In genomic region chr2:86782748-86783147, GRCh38 we compare ENCODE assay signal across 30 cellular contexts. TPM values are rescaled to one million over a fixed set of nuclear protein-coding genes. Genes with fewer than 3 reads are reported as not detected.
"Had no signal": no experiment of that assay in that cellular context is flagged by ENCODE, and none has a peak within 500 bp of the region (broad histone marks: within the 10 kb centered on the region; RNA-seq: fewer than 3 reads in every experiment).

No MANE protein-coding gene starts in this region.

- H3K4me3 Mint-ChIP-seq: activated naive CD4-positive, alpha-beta T cell treated with anti-CD3 and anti-CD28 coated beads, Interleukin-2, amount 50 U/mL, for 24 hours; activated T-cell treated with anti-CD3 and anti-CD28 coated beads, Interleukin-2, amount 50 U/mL, for 4 hours; activated T-helper 17 cell treated with anti-CD3 and anti-CD28 coated beads, Interleukin-2, amount 50 U/mL, for 72 hours; brain; mesothelial cell of epicardium; stimulated activated memory B cell treated with anti-CD40 and anti-IgM and Interleukin-4, amounts not matched to agents 10 μg/mL and 1 μg/mL and 100 μg/mL, for 72 hours; T-helper 1 cell treated with Interleukin-12 subunit alpha and Interleukin-12 subunit beta and Interleukin-4 antibody, amounts not matched to agents 30 μg/mL and 1 μg/mL, for 36 hours had no signal

- H3K27ac ChIP-seq: ascending aorta, cardiac muscle cell, coronary artery, dorsolateral prefrontal cortex, gastrocnemius medialis, pancreas, prostate gland, skin epidermis, stomach, tibial artery, VCaP had no signal

- H3K36me3 ChIP-seq: ascending aorta, cardiac muscle cell, gastrocnemius medialis, pancreas, prostate gland, stomach, tibial artery had no signal

- H3K4me1 Mint-ChIP-seq: activated naive CD4-positive, alpha-beta T cell treated with anti-CD3 and anti-CD28 coated beads, Interleukin-2, amount 50 U/mL, for 24 hours; mesothelial cell of epicardium had no signal

- H3K27ac Mint-ChIP-seq: activated naive CD4-positive, alpha-beta T cell treated with anti-CD3 and anti-CD28 coated beads, Interleukin-2, amount 50 U/mL, for 24 hours; activated T-helper 17 cell treated with anti-CD3 and anti-CD28 coated beads, Interleukin-2, amount 50 U/mL, for 72 hours; brain; mesothelial cell of epicardium; T-helper 1 cell treated with Interleukin-12 subunit alpha and Interleukin-12 subunit beta and Interleukin-4 antibody, amounts not matched to agents 30 μg/mL and 1 μg/mL, for 36 hours had no signal

- H3K27me3 Mint-ChIP-seq: stimulated activated memory B cell treated with anti-CD40 and anti-IgM and Interleukin-4, amounts not matched to agents 10 μg/mL and 1 μg/mL and 100 μg/mL, for 72 hours had no signal

- H3K27me3 ChIP-seq: ascending aorta, dorsolateral prefrontal cortex, pancreas had no signal

- H3K4me1 ChIP-seq: ascending aorta, gastrocnemius medialis, pancreas, prostate gland had no signal

- DNase-seq: activated CD4-positive, alpha-beta T cell treated with anti-CD3 and anti-CD28 coated beads for 4 hours; activated CD4-positive, alpha-beta T cell treated with anti-CD3 and anti-CD28 coated beads, Interleukin-2, amount 50 U/mL, for 4 hours; activated CD8-positive, alpha-beta memory T cell treated with anti-CD3 and anti-CD28 coated beads, Interleukin-2, amount 50 U/mL, for 4 hours; activated T-cell treated with anti-CD3 and anti-CD28 coated beads, Interleukin-2, amount 50 U/mL, for 4 hours; dorsolateral prefrontal cortex; effector memory CD4-positive, alpha-beta T cell; erythroblast; gastrocnemius medialis; glutamatergic neuron; left ventricle myocardium superior; naive B cell; pancreas; retina; stimulated activated CD4-positive, alpha-beta T cell treated with anti-CD3 and anti-CD28 coated beads, Interleukin-4, amount 100 ng/mL, for 24 hours; stomach; T-helper 9 cell; tibial artery had no signal

- H3K9me3 Mint-ChIP-seq: activated naive CD4-positive, alpha-beta T cell treated with anti-CD3 and anti-CD28 coated beads, Interleukin-2, amount 50 U/mL, for 24 hours; activated T-cell treated with anti-CD3 and anti-CD28 coated beads, Interleukin-2, amount 50 U/mL, for 4 hours; activated T-helper 17 cell treated with anti-CD3 and anti-CD28 coated beads, Interleukin-2, amount 50 U/mL, for 72 hours; mesothelial cell of epicardium; naive B cell; stimulated activated memory B cell treated with anti-CD40 and anti-IgM and Interleukin-4, amounts not matched to agents 10 μg/mL and 1 μg/mL and 100 μg/mL, for 72 hours; T-helper 1 cell treated with Interleukin-12 subunit alpha and Interleukin-12 subunit beta and Interleukin-4 antibody, amounts not matched to agents 30 μg/mL and 1 μg/mL, for 36 hours had no signal

- H3K36me3 Mint-ChIP-seq: activated naive CD4-positive, alpha-beta T cell treated with anti-CD3 and anti-CD28 coated beads, Interleukin-2, amount 50 U/mL, for 24 hours; brain; mesothelial cell of epicardium; naive B cell; stimulated activated memory B cell treated with anti-CD40 and anti-IgM and Interleukin-4, amounts not matched to agents 10 μg/mL and 1 μg/mL and 100 μg/mL, for 72 hours had no signal

- ATAC-seq: activated T-cell treated with anti-CD3 and anti-CD28 coated beads, Interleukin-2, amount 50 U/mL, for 4 hours; activated T-helper 17 cell treated with anti-CD3 and anti-CD28 coated beads, Interleukin-2, amount 50 U/mL, for 72 hours; gastrocnemius medialis; left ventricle myocardium superior; pancreas; sciatic nerve; stimulated activated memory B cell treated with anti-CD40 and anti-IgM and Interleukin-4, amounts not matched to agents 10 μg/mL and 1 μg/mL and 100 μg/mL, for 72 hours had no signal

- H3K4me3 ChIP-seq: ascending aorta, cardiac muscle cell, coronary artery, dorsolateral prefrontal cortex, gastrocnemius medialis, pancreas, prostate gland, skin epidermis, stomach, tibial artery had no signal

- H3K9me3 ChIP-seq: ascending aorta, gastrocnemius medialis, pancreas, prostate gland, stomach, tibial artery had no signal

RNA-seq across cellular contexts. Expression of gene CD8A, which starts 8.0 kb away (rescaled TPM):
- total RNA-seq: cardiac muscle cell had no signal
